22 cellular contexts compared by ENCODE assay signal in genomic region chr10:11023554-11023953, GRCh38.
"Had no signal": no experiment of that assay in that cellular context is flagged by ENCODE, and none has a peak within 500 bp of the region (broad histone marks: within the 10 kb centered on the region; RNA-seq: fewer than 3 reads in every experiment).

No MANE protein-coding gene starts in this region.

- H3K36me3 ChIP-seq: esophagus squamous epithelium, gastroesophageal sphincter, pancreas, right lobe of liver, thoracic aorta, transverse colon had no signal

- H3K4me3 Mint-ChIP-seq: effector memory CD8-positive, alpha-beta T cell; natural killer cell; stimulated activated naive B cell treated with anti-CD40 and anti-IgM and Interleukin-4, amounts not matched to agents 10 μg/mL and 1 μg/mL and 100 μg/mL, for 72 hours; stimulated activated naive CD8-positive, alpha-beta T cell treated with anti-CD3 and anti-CD28 coated beads, Interleukin-15, amount 100 ng/mL, for 72 hours had no signal

- ATAC-seq: effector memory CD8-positive, alpha-beta T cell; gastroesophageal sphincter; left colon; mucosa of descending colon; natural killer cell; pancreas; right lobe of liver; stimulated activated naive B cell treated with anti-CD40 and anti-IgM and Interleukin-4, amounts not matched to agents 10 μg/mL and 1 μg/mL and 100 μg/mL, for 72 hours; stimulated activated naive CD8-positive, alpha-beta T cell treated with anti-CD3 and anti-CD28 coated beads, Interleukin-15, amount 100 ng/mL, for 72 hours had no signal

- DNase-seq: effector memory CD8-positive, alpha-beta T cell; esophagus squamous epithelium; foreskin fibroblast; glutamatergic neuron; kidney; left colon; mammary epithelial cell; mucosa of descending colon; natural killer cell; occipital lobe; pancreas; right lobe of liver; stimulated activated CD4-positive, alpha-beta T cell treated with anti-CD3 and anti-CD28 coated beads, Interleukin-2, amount 100 ng/mL, for 24 hours; stimulated activated CD4-positive, alpha-beta T cell treated with anti-CD3 and anti-CD28 coated beads, Interleukin-4, amount 100 ng/mL, for 4 hours; stimulated activated naive B cell treated with anti-CD40 and anti-IgM and Interleukin-4, amounts not matched to agents 10 μg/mL and 1 μg/mL and 100 μg/mL, for 72 hours; stimulated activated naive CD8-positive, alpha-beta T cell treated with anti-CD3 and anti-CD28 coated beads, Interleukin-15, amount 100 ng/mL, for 72 hours; substantia nigra; transverse colon had no signal

- H3K27ac Mint-ChIP-seq: effector memory CD8-positive, alpha-beta T cell; natural killer cell; progenitor cell of endocrine pancreas; stimulated activated naive B cell treated with anti-CD40 and anti-IgM and Interleukin-4, amounts not matched to agents 10 μg/mL and 1 μg/mL and 100 μg/mL, for 72 hours; stimulated activated naive CD8-positive, alpha-beta T cell treated with anti-CD3 and anti-CD28 coated beads, Interleukin-15, amount 100 ng/mL, for 72 hours had no signal

- H3K27me3 ChIP-seq: gastroesophageal sphincter had no signal

- H3K27ac ChIP-seq: esophagus squamous epithelium, gastroesophageal sphincter, pancreas, right lobe of liver, thoracic aorta, transverse colon had no signal

- H3K36me3 Mint-ChIP-seq: natural killer cell; stimulated activated naive B cell treated with anti-CD40 and anti-IgM and Interleukin-4, amounts not matched to agents 10 μg/mL and 1 μg/mL and 100 μg/mL, for 72 hours had no signal

- H3K4me3 ChIP-seq: esophagus squamous epithelium, gastroesophageal sphincter, mucosa of descending colon, pancreas, right lobe of liver, skin epidermis, thoracic aorta, transverse colon had no signal

- H3K9me3 Mint-ChIP-seq: effector memory CD8-positive, alpha-beta T cell; natural killer cell; stimulated activated naive B cell treated with anti-CD40 and anti-IgM and Interleukin-4, amounts not matched to agents 10 μg/mL and 1 μg/mL and 100 μg/mL, for 72 hours; stimulated activated naive CD8-positive, alpha-beta T cell treated with anti-CD3 and anti-CD28 coated beads, Interleukin-15, amount 100 ng/mL, for 72 hours had no signal

- H3K9me3 ChIP-seq: esophagus squamous epithelium, gastroesophageal sphincter, mucosa of descending colon, pancreas, right lobe of liver, thoracic aorta, transverse colon had no signal

- H3K4me1 ChIP-seq: right lobe of liver had no signal
